16 cellular contexts compared by ENCODE assay signal in the genomic region with DNA sequence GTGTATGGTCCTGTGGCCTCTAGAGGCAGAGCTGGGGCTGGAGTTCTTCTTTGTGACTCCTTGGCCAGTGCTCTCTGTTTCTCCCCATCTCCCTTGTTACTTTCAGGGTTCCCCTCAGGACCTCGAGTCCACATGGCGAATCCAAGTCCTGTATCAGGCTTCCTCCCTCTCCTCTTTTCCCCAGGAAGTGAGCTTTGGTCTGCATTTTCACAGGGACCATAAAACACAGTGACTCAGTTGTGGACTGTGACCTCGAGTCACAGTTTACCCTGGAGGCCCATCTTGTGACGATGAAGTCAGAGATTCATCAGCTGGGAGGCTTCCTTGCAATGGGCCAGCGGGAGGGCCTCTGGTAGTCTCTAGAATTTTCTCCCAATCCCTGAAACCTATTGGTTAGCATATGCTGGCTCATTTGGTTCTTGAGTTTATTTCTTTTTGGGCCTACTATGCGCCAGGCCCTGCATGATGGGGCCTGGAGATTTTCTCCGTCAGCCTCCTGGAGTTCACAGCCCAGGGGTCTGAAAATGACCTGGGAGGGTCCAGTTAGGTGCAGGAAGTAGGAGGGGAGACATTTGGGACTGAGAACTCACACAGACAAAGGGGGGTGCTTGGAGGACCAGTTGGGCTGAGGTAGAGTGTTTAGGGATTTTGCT.
DNase-seq lines count a peak whose midpoint lies in the region; ATAC-seq, FAIRE-seq and TF ChIP-seq lines count a peak whose summit lies in the region.
"Had no signal": no experiment of that assay in that cellular context is flagged by ENCODE, and none has a peak within 500 bp of the region (broad histone marks: within the 10 kb centered on the region; RNA-seq: fewer than 3 reads in every experiment).

No MANE protein-coding gene starts in this region.

- CTCF ChIA-PET in K562 (lab: Yijun Ruan, JAX; ENCODE audit: low intra/inter-chr PET ratio), result no interaction called here
- CTCF ChIA-PET in activated naive CD4-positive, alpha-beta T cell treated with anti-CD3 and anti-CD28 coated beads for 36 hours (lab: Charles Lee), result interaction anchor here (1.1 kb wide), 1 partner anchor 23 kb away, joined by 5 read pairs; no protein-coding TSS in a partner anchor

- H3K4me1 ChIP-seq in K562 (replicated peaks in 1 of 2; ENCODE audit: control insufficient read depth in 2 of 2, insufficient read depth in 2 of 2, low read length in 2 of 2), result no peaks in the 10 kb centered on the region
- H3K4me1 ChIP-seq in transverse colon, result peaks cover 0 to 34% (median 9%) of the 10 kb centered on the region in 4 donors
- peaks cover 23% of the 10 kb centered on the region for H3K4me1 ChIP-seq in body of pancreas

- H3K79me2 ChIP-seq in K562 (ENCODE audit: control insufficient read depth, insufficient read depth, low read length), result no peaks in the 10 kb centered on the region

- H3K9ac ChIP-seq in K562 (ENCODE audit: insufficient read depth in 1 of 2, low read depth in 2 of 2, low read length in 2 of 2), result no peak overlapping the region

- H3K36me3 Mint-ChIP-seq in activated naive CD4-positive, alpha-beta T cell treated with anti-CD3 and anti-CD28 coated beads for 36 hours (ENCODE audit: low read depth), result peaks cover 1% of the 10 kb centered on the region

- TF ChIP-seq EP300 in K562 (IDR thresholded peaks at IDR 0.05; ENCODE audit: low read length) (no peak), transverse colon (IDR thresholded peaks at IDR 0.05; ENCODE audit: low read depth) (peak; percentile 46)

- no peak overlapping the region for H3K27ac Mint-ChIP-seq in activated naive CD4-positive, alpha-beta T cell treated with anti-CD3 and anti-CD28 coated beads for 36 hours
- H3K27ac Mint-ChIP-seq: activated CD4-positive, alpha-beta T cell treated with anti-CD3 and anti-CD28 coated beads, Interleukin-2, amount 10 ng/mL, durations not matched to agents 7 days and 5 days; CD4-positive, alpha-beta T cell; T-helper 2 cell treated with Interferon-gamma antibody and Interleukin-4, amounts not matched to agents 5 μg/mL and 100 μg/mL, for 36 hours had no signal

- intact Hi-C loops in K562 (cut with micrococcal nuclease), result no loop called here
- intact Hi-C loops in left colon (cut with DNase I, micrococcal nuclease), result no loop called here
- intact Hi-C loops in transverse colon (cut with DNase I; ENCODE audit: low total_unique reads), result no loop called here
- intact Hi-C loops in activated naive CD4-positive, alpha-beta T cell treated with anti-CD3 and anti-CD28 coated beads for 36 hours (cut with micrococcal nuclease), result no loop called here
- intact Hi-C loops in body of pancreas (cut with DNase I), result loop anchor here (10.0 kb wide), 1 partner anchor 288 kb away; no protein-coding TSS in a partner anchor

- peaks cover 21% of the 10 kb centered on the region for H3K4me1 Mint-ChIP-seq in activated naive CD4-positive, alpha-beta T cell treated with anti-CD3 and anti-CD28 coated beads for 36 hours (ENCODE audit: low read depth)

- H3K27ac ChIP-seq in K562 (ENCODE audit: extremely low read depth, low read depth, low read length), result no peak overlapping the region
- peak overlapping the region; percentile 51 to 79 (median 68) for H3K27ac ChIP-seq in transverse colon
- H3K27ac ChIP-seq in body of pancreas, result peak overlapping the region in 2 of 4 donors; percentile 27 to 62
- H3K27ac ChIP-seq: suprapubic skin had no signal

- POLR2A ChIA-PET in K562 (lab: Yijun Ruan, JAX), result no interaction called here

- H3K4me3 ChIP-seq in K562 (no peak overlapping the region), transverse colon (no peak overlapping the region), body of pancreas (no peak overlapping the region)
- H3K4me3 ChIP-seq: suprapubic skin had no signal

- no peak for ATAC-seq in K562
- peak; percentile 76 for ATAC-seq in left colon
- ATAC-seq in body of pancreas, result no peak

- no TSS peak for BruUV-seq in K562 (replicated peaks; lab: Mats Ljungman, UMichigan)

- H3K36me3 ChIP-seq in K562 (ENCODE audit: control insufficient read depth, insufficient read depth, low read length), result no peaks in the 10 kb centered on the region
- peaks cover 0 to 7% (median 0%) of the 10 kb centered on the region in 4 donors for H3K36me3 ChIP-seq in transverse colon
- H3K36me3 ChIP-seq in body of pancreas (replicated peaks in 1 of 2; ENCODE audit: insufficient read depth in 1 of 2, low read depth in 2 of 2), result no peaks in the 10 kb centered on the region

- H3K27me3 ChIP-seq in K562 (ENCODE audit: control insufficient read depth in 2 of 2, insufficient read depth in 2 of 2, low read length in 2 of 2), result no peaks in the 10 kb centered on the region
- H3K27me3 ChIP-seq in transverse colon, result no peaks in the 10 kb centered on the region
- H3K27me3 ChIP-seq in body of pancreas, result no peaks in the 10 kb centered on the region
- H3K27me3 ChIP-seq: suprapubic skin had no signal

- 0% methylated on average over 5 of the region's 7 CpGs for WGBS in K562 (ENCODE audit: insufficient coverage, low coverage, missing lambda C conversion rate)
- 66% methylated on average over 7 of the region's 7 CpGs; no CpG with 5 or more reads in 1 of the 2 donors for WGBS in transverse colon (ENCODE audit: low coverage in 1 of 2), 2 donors
- WGBS in body of pancreas, 2 donors, result 73 to 83% methylated on average over 7 of the region's 7 CpGs

- H3K4me2 ChIP-seq in K562 (ENCODE audit: insufficient read depth, low read length), result no peak overlapping the region

- TF ChIP-seq POLR2A in K562 (conservative IDR thresholded peaks at IDR 0.05) (no peak), transverse colon (IDR thresholded peaks at IDR 0.05) (no peak), body of pancreas (IDR thresholded peaks at IDR 0.05) (no peak)

- H4K20me1 ChIP-seq in K562 (replicated peaks; ENCODE audit: control insufficient read depth, insufficient read depth, low read length), result no peaks in the 10 kb centered on the region

- peaks cover 10% of the 10 kb centered on the region for H3K9me3 Mint-ChIP-seq in activated naive CD4-positive, alpha-beta T cell treated with anti-CD3 and anti-CD28 coated beads for 36 hours
- H3K9me3 Mint-ChIP-seq: CD4-positive, alpha-beta T cell had no signal

- no peaks in the 10 kb centered on the region for H3K27me3 Mint-ChIP-seq in activated naive CD4-positive, alpha-beta T cell treated with anti-CD3 and anti-CD28 coated beads for 36 hours (ENCODE audit: low read depth)
- H3K27me3 Mint-ChIP-seq: activated CD4-positive, alpha-beta T cell treated with anti-CD3 and anti-CD28 coated beads, Interleukin-2, amount 10 ng/mL, durations not matched to agents 7 days and 5 days; CD4-positive, alpha-beta T cell had no signal

- H3K4me3 Mint-ChIP-seq in activated naive CD4-positive, alpha-beta T cell treated with anti-CD3 and anti-CD28 coated beads for 36 hours, result no peak overlapping the region
- H3K4me3 Mint-ChIP-seq: activated CD4-positive, alpha-beta T cell treated with anti-CD3 and anti-CD28 coated beads, Interleukin-2, amount 10 ng/mL, durations not matched to agents 7 days and 5 days; CD4-positive, alpha-beta T cell; T-helper 2 cell treated with Interferon-gamma antibody and Interleukin-4, amounts not matched to agents 5 μg/mL and 100 μg/mL, for 36 hours had no signal

- no peak overlapping the region for H2AFZ ChIP-seq in K562 (ENCODE audit: low read depth, low read length)

- FAIRE-seq in K562 (lab: Jason Lieb, UNC), result no peak

- peak; percentile 15 for DNase-seq in LHCN-M2 (ENCODE audit: low read depth)
- no peak for DNase-seq in K562 (ENCODE audit: extremely low read depth in 1 of 4, low spot score in 3 of 4)
- DNase-seq in left colon, result peak; percentile 48 to 74
- DNase-seq in transverse colon, result peak; percentile 65
- DNase-seq in activated naive CD4-positive, alpha-beta T cell treated with anti-CD3 and anti-CD28 coated beads for 36 hours, result no peak
- DNase-seq in activated CD8-positive, alpha-beta memory T cell treated with anti-CD3 and anti-CD28 coated beads for 24 hours, result no peak
- no peak for DNase-seq in body of pancreas
- DNase-seq: activated CD4-positive, alpha-beta T cell treated with anti-CD3 and anti-CD28 coated beads, Interleukin-2, amount 10 ng/mL, durations not matched to agents 7 days and 5 days; CD4-positive, alpha-beta T cell; mesendoderm; NCI-H2029 treated with DMSO at 0.1 percent for 48 hours; NCI-H82; occipital lobe; Right ventricle myocardium superior had no signal

- TF ChIP-seq CTCF in K562 (IDR thresholded peaks at IDR 0.05 in 2 of 3, conservative IDR thresholded peaks at IDR 0.05 in 1 of 3; ENCODE audit: insufficient read depth in 2 of 3, low read depth in 1 of 3, low read length in 3 of 3) (no peak), transverse colon (IDR thresholded peaks at IDR 0.05) (no peak), body of pancreas (IDR thresholded peaks at IDR 0.05) (no peak)

- in situ Hi-C loops in K562 (cut with MboI) (no loop called here), transverse colon (cut with MboI; ENCODE audit: low pct_ligation_motif_present in 1 of 4, low pct_unique_long_range_greater_than_20kb in 1 of 4, low sequenced_read_pairs in 3 of 4) (no loop called here)

- H3K9me3 ChIP-seq in K562 (replicated peaks; ENCODE audit: control insufficient read depth, insufficient read depth, low read depth, low read length), result peaks cover 1% of the 10 kb centered on the region; the same call in 1 of the 2 replicates
- no peaks in the 10 kb centered on the region for H3K9me3 ChIP-seq in transverse colon
- no peaks in the 10 kb centered on the region for H3K9me3 ChIP-seq in body of pancreas
- H3K9me3 ChIP-seq: suprapubic skin had no signal

- TF ChIP-seq RAD21 in K562 (CRISPR knock-in tag; conservative IDR thresholded peaks at IDR 0.05 in 1 of 2, IDR thresholded peaks at IDR 0.05 in 1 of 2), result no peak

- H3K9me1 ChIP-seq in K562 (ENCODE audit: control insufficient read depth, insufficient read depth, low read length), result no peaks in the 10 kb centered on the region

TF ChIP-seq in K562, 482 proteins besides CTCF, POLR2A, EP300 and RAD21 (continues in another document):
- TF ChIP-seq ZKSCAN1 (IDR thresholded peaks at IDR 0.05; ENCODE audit: low read depth, low read length), result 0 out of 2 replicates have a peak, but pooled peaks have one; percentile 43

Comparison
In these comparisons a context has a peak if more than half of its experiments do, and no peak if none do; other contexts are left out.
1. DNase-seq: peak in LHCN-M2 (single experiment), left colon (2 of 2) and transverse colon (single experiment); none in K562 (0 of 4), activated naive CD4-positive, alpha-beta T cell treated with anti-CD3 and anti-CD28 coated beads for 36 hours (single experiment), activated CD8-positive, alpha-beta memory T cell treated with anti-CD3 and anti-CD28 coated beads for 24 hours (single experiment) and body of pancreas (0 of 4).